Comparison of ENCODE assay signal across 8 cellular contexts in the genomic region with DNA sequence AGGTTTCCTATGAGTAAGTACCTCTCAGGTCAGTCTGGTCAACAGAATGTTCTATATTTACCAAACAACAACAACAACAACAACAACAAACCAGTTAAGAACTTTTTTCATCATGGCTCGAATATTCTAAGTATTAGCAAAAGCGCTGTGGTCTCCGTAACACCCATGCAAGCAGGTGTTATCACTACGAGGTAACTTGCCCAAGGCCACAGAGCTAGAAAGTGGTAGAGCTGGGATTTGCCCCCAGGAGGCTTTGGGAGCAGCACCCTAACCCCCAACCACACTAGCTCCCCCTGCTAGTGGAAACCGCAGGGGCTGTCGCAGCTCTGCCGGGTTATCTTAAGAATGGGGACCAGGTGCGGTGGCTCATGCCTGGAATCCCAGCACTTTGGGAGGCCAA.
"Had no signal": no experiment of that assay in that cellular context is flagged by ENCODE, and none has a peak within 500 bp of the region (broad histone marks: within the 10 kb centered on the region; RNA-seq: fewer than 3 reads in every experiment).

No MANE protein-coding gene starts in this region.

- H3K9me3 ChIP-seq: HAP-1 had no signal

- ATAC-seq: GM23338 had no signal

- H3K27ac Mint-ChIP-seq: GM23338, H9, HFFc6 had no signal

- H2AFZ ChIP-seq: GM23248, GM23338 had no signal

- H3K4me1 ChIP-seq: HAP-1 had no signal

- H3K9me3 Mint-ChIP-seq: GM23338, H9, HFFc6 had no signal

- H3K27ac ChIP-seq: GM23248 had no signal

- H3K4me3 Mint-ChIP-seq: GM23338, H9, HFFc6 had no signal

- H3K4me1 Mint-ChIP-seq: GM23338 had no signal

- H3K9ac ChIP-seq: GM23248 had no signal

- H3K4me3 ChIP-seq: GM23248, GM23338, HAP-1 had no signal

- DNase-seq: GM23248, GOT3, H7, H9, HCEC 1CT, HFFc6 had no signal

- H3K4me2 ChIP-seq: GM23338 had no signal
